8 cellular contexts compared by ENCODE assay signal in genomic region chr20:50110141-50111047, GRCh38. TPM values are rescaled to one million over a fixed set of nuclear protein-coding genes. Genes with fewer than 3 reads are reported as not detected.
A peak's percentile ranks its signal among the peaks of the same experiment; 100 is the strongest.
DNase-seq lines count a peak whose midpoint lies in the region; ATAC-seq, FAIRE-seq and TF ChIP-seq lines count a peak whose summit lies in the region.

No MANE protein-coding gene starts in this region.

- H4K20me1 ChIP-seq in SU-DHL-6 (ENCODE audit: low read depth, low read length) (peaks cover 12% of the 10 kb centered on the region; the same call in 1 of the 2 replicates), endothelial cell of umbilical vein (replicated peaks; ENCODE audit: control insufficient read depth, extremely low read depth, insufficient read depth, low read length) (peaks cover 2% of the 10 kb centered on the region)

- no peaks in the 10 kb centered on the region for H3K36me3 ChIP-seq in SU-DHL-6 (ENCODE audit: low read length)
- no peaks in the 10 kb centered on the region for H3K36me3 ChIP-seq in endothelial cell of umbilical vein (ENCODE audit: control insufficient read depth in 2 of 2, extremely low read depth in 1 of 2, insufficient read depth in 2 of 2, low read length in 2 of 2)
- H3K36me3 ChIP-seq in rectal smooth muscle tissue (ENCODE audit: control insufficient read depth, insufficient read depth, low read length): no peaks in the 10 kb centered on the region

- intact Hi-C loops in endothelial cell of umbilical vein (cut with micrococcal nuclease): loop anchor here (2.0 to 5.0 kb wide), 2 partner anchors 26 to 42 kb away; partner anchors contain the start of gene PEDS1

- H3K4me1 ChIP-seq in endothelial cell of umbilical vein (ENCODE audit: control insufficient read depth, extremely low read depth, insufficient read depth, low read length): peaks cover 68% of the 10 kb centered on the region
- peaks cover 41% of the 10 kb centered on the region for H3K4me1 ChIP-seq in rectal smooth muscle tissue (ENCODE audit: control insufficient read depth, insufficient read depth, low read length)

- DNase-seq in GM12892 (ENCODE audit: insufficient read length): no peak
- peak; percentile 83 for DNase-seq in endothelial cell of umbilical vein (ENCODE audit: low read depth, low spot score)
- DNase-seq in NCI-H1436 (lab: John Stamatoyannopoulos, UW): no peak
- no peak for DNase-seq in NCI-H748 treated with DMSO at 0.1 percent for 48 hours (lab: John Stamatoyannopoulos, UW)
- DNase-seq in NCI-H1930 (lab: John Stamatoyannopoulos, UW): no peak

- H2AFZ ChIP-seq in SU-DHL-6 (ENCODE audit: low read depth, low read length, severe bottlenecking) (no peak overlapping the region), endothelial cell of umbilical vein (ENCODE audit: low read depth, low read length) (no peak overlapping the region)

- CTCF ChIA-PET in endothelial cell of umbilical vein (lab: Charles Lee): interaction anchor here (0.8 to 3.7 kb wide), 9 partner anchors 10 to 131 kb away, joined by 3 to 23 read pairs (median 5); no protein-coding TSS in a partner anchor

- H3K4me3 ChIP-seq in SU-DHL-6 (ENCODE audit: insufficient read depth, low read length, poor library complexity, severe bottlenecking) (peak overlapping the region; percentile 66), endothelial cell of umbilical vein (replicated peaks in 1 of 3; ENCODE audit: insufficient read depth in 1 of 3, low read depth in 1 of 3, low read length in 3 of 3) (no peak overlapping the region), rectal smooth muscle tissue (ENCODE audit: low read length) (peak overlapping the region; percentile 23)

- no peaks in the 10 kb centered on the region for H3K9me2 ChIP-seq in SU-DHL-6 (replicated peaks; ENCODE audit: insufficient read depth, low read length)

- H3K27me3 ChIP-seq in SU-DHL-6 (ENCODE audit: low read length) (no peaks in the 10 kb centered on the region), endothelial cell of umbilical vein (ENCODE audit: control insufficient read depth in 2 of 2, insufficient read depth in 2 of 2, low read length in 2 of 2) (no peaks in the 10 kb centered on the region), rectal smooth muscle tissue (ENCODE audit: control insufficient read depth, insufficient read depth, low read length) (no peaks in the 10 kb centered on the region)

- TF ChIP-seq POLR2A in GM12892 (IDR thresholded peaks at IDR 0.05; ENCODE audit: low read depth, low read length): no peak
- no peak for TF ChIP-seq POLR2A in endothelial cell of umbilical vein (IDR thresholded peaks at IDR 0.05; ENCODE audit: low read depth, low read length)

- ATAC-seq in HG02973 (IDR thresholded peaks at IDR 0.05; ENCODE audit: unreplicated experiment): peak; percentile 37

- H3F3A ChIP-seq in SU-DHL-6 (ENCODE audit: insufficient read depth): peaks cover 21% of the 10 kb centered on the region

- BruUV-seq in endothelial cell of umbilical vein (replicated peaks; lab: Mats Ljungman, UMichigan): no TSS peak

- H3K9ac ChIP-seq in SU-DHL-6 (ENCODE audit: low read length) (peak overlapping the region; percentile 91; the same call in 1 of the 2 replicates), endothelial cell of umbilical vein (replicated peaks; ENCODE audit: extremely low read depth, insufficient read depth, low read length) (no peak overlapping the region), rectal smooth muscle tissue (ENCODE audit: low read length) (no peak overlapping the region)

- H3K9me3 ChIP-seq in SU-DHL-6 (ENCODE audit: insufficient read depth, low read length) (no peaks in the 10 kb centered on the region), endothelial cell of umbilical vein (replicated peaks; ENCODE audit: control insufficient read depth, insufficient read depth, low read length) (no peaks in the 10 kb centered on the region)

- TF ChIP-seq CTCF in SU-DHL-6 (IDR thresholded peaks at IDR 0.05; ENCODE audit: insufficient read depth, low read length, poor library complexity, severe bottlenecking) (no peak), endothelial cell of umbilical vein (IDR thresholded peaks at IDR 0.05; ENCODE audit: extremely low read depth in 1 of 2, insufficient read depth in 1 of 2, low read depth in 1 of 2, low read length in 2 of 2) (no peak)

- peak overlapping the region; percentile 91 for H3K4me2 ChIP-seq in SU-DHL-6 (ENCODE audit: low read depth, low read length, poor library complexity, severe bottlenecking)
- H3K4me2 ChIP-seq in endothelial cell of umbilical vein (ENCODE audit: insufficient read depth, low read length): peak overlapping the region; percentile 89

- no peaks in the 10 kb centered on the region for H3K9me1 ChIP-seq in endothelial cell of umbilical vein (replicated peaks; ENCODE audit: control insufficient read depth, extremely low read depth, insufficient read depth, low read length)

- H3K27ac ChIP-seq in SU-DHL-6 (ENCODE audit: low read depth, low read length) (peak overlapping the region; percentile 44), endothelial cell of umbilical vein (ENCODE audit: insufficient read depth, low read depth, low read length) (peak overlapping the region; percentile 84), rectal smooth muscle tissue (ENCODE audit: low read depth, low read length) (no peak overlapping the region)

- H3K79me2 ChIP-seq in SU-DHL-6 (ENCODE audit: insufficient read depth, low read length) (peaks cover 88% of the 10 kb centered on the region), endothelial cell of umbilical vein (ENCODE audit: control insufficient read depth, insufficient read depth, low read length) (peaks cover 74% of the 10 kb centered on the region)

- FAIRE-seq in GM12892 (lab: Jason Lieb, UNC) (peak; percentile 50), endothelial cell of umbilical vein (lab: Jason Lieb, UNC) (peak; percentile 79)

- dilution Hi-C loops in endothelial cell of umbilical vein (cut with MboI; ENCODE audit: extremely low pct_ligation_motif_present, low sequenced_read_pairs): no loop called here

- POLR2A ChIA-PET in endothelial cell of umbilical vein (lab: Charles Lee): no interaction called here

TF ChIP-seq in endothelial cell of umbilical vein, 7 proteins besides CTCF, POLR2A, EP300 and RAD21:
- TF ChIP-seq, protein P1, sequence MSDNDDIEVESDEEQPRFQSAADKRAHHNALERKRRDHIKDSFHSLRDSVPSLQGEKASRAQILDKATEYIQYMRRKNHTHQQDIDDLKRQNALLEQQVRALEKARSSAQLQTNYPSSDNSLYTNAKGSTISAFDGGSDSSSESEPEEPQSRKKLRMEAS (IDR thresholded peaks at IDR 0.05; ENCODE audit: insufficient read depth, insufficient read length): no peak
- TF ChIP-seq GATA2 (IDR thresholded peaks at IDR 0.05; ENCODE audit: insufficient read depth, insufficient read length, low read depth, low read length) (peak; percentile 74), EZH2 (IDR thresholded peaks at IDR 0.05; ENCODE audit: borderline replicate concordance, low read depth, low read length, severe bottlenecking) (no peak), JUN (IDR thresholded peaks at IDR 0.05; ENCODE audit: borderline replicate concordance, insufficient read depth, insufficient read length, low read depth) (no peak), POLR2AphosphoS5 (IDR thresholded peaks at IDR 0.05; ENCODE audit: insufficient read depth, low read depth, low read length) (peak; percentile 31), MYC (IDR thresholded peaks at IDR 0.05; ENCODE audit: low read depth, low read length) (no peak)
TF ChIP-seq in endothelial cell of umbilical vein: peak in this region for 2.

RNA-seq across cellular contexts. Expression of gene UBE2V1, which starts 2.6 kb away (rescaled TPM):
- 120 TPM for polyA plus RNA-seq in GM12892 (2012; ENCODE audit: missing spikeins)
- 147 and 156 TPM in 2 replicates for total RNA-seq in endothelial cell of umbilical vein
- 111 and 145 TPM in 2 replicates for polyA plus RNA-seq in endothelial cell of umbilical vein
- 127 and 148 TPM in 2 replicates for polyA plus RNA-seq in endothelial cell of umbilical vein (2011; cell fraction: cytosol; rRNA removed)
- polyA plus RNA-seq in endothelial cell of umbilical vein (2011; cell fraction: nucleus; rRNA removed): 132 and 179 TPM in 2 replicates
- polyA plus RNA-seq in endothelial cell of umbilical vein (2012): 159 and 193 TPM in 2 replicates
- 135 and 140 TPM in 2 replicates for polyA minus RNA-seq in endothelial cell of umbilical vein
- polyA minus RNA-seq in endothelial cell of umbilical vein (2011; cell fraction: cytosol; rRNA and poly(A)+ RNA removed): 15.1 TPM
- polyA minus RNA-seq in endothelial cell of umbilical vein (2011; cell fraction: nucleus; rRNA and poly(A)+ RNA removed): 136 and 191 TPM in 2 replicates

RNA-seq across cellular contexts. Expression of gene PEDS1, which starts 43.1 kb away (rescaled TPM):
- polyA plus RNA-seq in GM12892 (2012; ENCODE audit: missing spikeins): 10.3 TPM
- 62.7 and 71.9 TPM in 2 replicates for total RNA-seq in endothelial cell of umbilical vein
- 131 and 182 TPM in 2 replicates for polyA plus RNA-seq in endothelial cell of umbilical vein
- 77.9 and 89.4 TPM in 2 replicates for polyA plus RNA-seq in endothelial cell of umbilical vein (2011; cell fraction: cytosol; rRNA removed)
- polyA plus RNA-seq in endothelial cell of umbilical vein (2011; cell fraction: nucleus; rRNA removed): 40.6 and 46.8 TPM in 2 replicates
- polyA plus RNA-seq in endothelial cell of umbilical vein (2012): 72.8 and 86.0 TPM in 2 replicates
- polyA minus RNA-seq in endothelial cell of umbilical vein: 125 and 128 TPM in 2 replicates
- polyA minus RNA-seq in endothelial cell of umbilical vein (2011; cell fraction: cytosol; rRNA and poly(A)+ RNA removed): 47.9 TPM
- 16.3 and 20.4 TPM in 2 replicates for polyA minus RNA-seq in endothelial cell of umbilical vein (2011; cell fraction: nucleus; rRNA and poly(A)+ RNA removed)

Comparison
In these comparisons a context has a peak if more than half of its experiments do, and no peak if none do; other contexts are left out.
1. H3K4me3 ChIP-seq: peak in SU-DHL-6 (single experiment) and rectal smooth muscle tissue (single experiment); none in endothelial cell of umbilical vein (0 of 3).